ENCODE assay signal across 1 cellular context in genomic region chr7:4958477-4959301, GRCh38.
TF ChIP-seq lines count a peak whose summit lies in the region.

MMD2 (minus strand) TSS chr7:4959187; CDS start chr7:4959017, 170 bp downstream.

TF ChIP-seq in HepG2, 621 proteins besides CTCF, POLR2A, EP300 and RAD21 (continued from another document):
- no peak for TF ChIP-seq ZBTB49 (CRISPR knock-in tag; IDR thresholded peaks at IDR 0.05; ENCODE audit: borderline replicate concordance)
